ENCODE assay signal across 14 cellular contexts in the genomic region with DNA sequence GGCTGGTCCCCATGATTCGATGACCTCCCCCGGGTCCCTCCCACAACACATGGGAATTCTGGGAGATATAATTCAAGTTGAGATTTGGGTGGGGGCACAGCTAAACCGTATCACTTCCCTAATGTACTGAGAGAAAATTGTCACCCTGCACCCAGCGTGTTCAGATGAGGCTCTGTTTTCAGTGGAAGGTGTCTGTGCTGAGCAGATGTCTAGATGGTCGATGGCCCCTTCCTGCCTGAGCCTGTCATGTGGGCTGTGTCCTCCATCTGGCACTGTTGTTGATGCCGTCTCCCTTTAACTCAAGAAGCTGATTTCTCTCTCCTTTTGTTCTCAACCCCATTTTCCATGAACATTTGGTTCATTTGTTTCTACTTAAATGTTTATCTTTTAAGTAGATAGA. TPM values are rescaled to one million over a fixed set of nuclear protein-coding genes. Genes with fewer than 3 reads are reported as not detected.
A peak's percentile ranks its signal among the peaks of the same experiment; 100 is the strongest.
DNase-seq lines count a peak whose midpoint lies in the region; ATAC-seq, FAIRE-seq and TF ChIP-seq lines count a peak whose summit lies in the region.
"Had no signal": no experiment of that assay in that cellular context is flagged by ENCODE, and none has a peak within 500 bp of the region (broad histone marks: within the 10 kb centered on the region; RNA-seq: fewer than 3 reads in every experiment).

No MANE protein-coding gene starts in this region.

- peaks cover 24 to 42% (median 28%) of the 10 kb centered on the region in 3 donors for H3K36me3 Mint-ChIP-seq in immature natural killer cell

- peak overlapping the region in 5 of 6 donors; percentile 50 to 86 (median 67) for H3K27ac Mint-ChIP-seq in immature natural killer cell

- no peak for ATAC-seq in HG03095 (IDR thresholded peaks at IDR 0.05; ENCODE audit: unreplicated experiment)
- ATAC-seq in HG02852 (IDR thresholded peaks at IDR 0.05; ENCODE audit: unreplicated experiment) = no peak

- no peaks in the 10 kb centered on the region for H3K9me3 Mint-ChIP-seq in immature natural killer cell

- peaks cover 0 to 19% of the 10 kb centered on the region in 2 donors for H3K4me1 Mint-ChIP-seq in immature natural killer cell

- FAIRE-seq in D721Med (lab: Jason Lieb, UNC) = peak; percentile 78

- H3K27me3 Mint-ChIP-seq in immature natural killer cell (ENCODE audit: low read depth in 3 of 3) = peaks cover 0 to 6% (median 3%) of the 10 kb centered on the region in 3 donors

- no peak overlapping the region for H3K4me3 Mint-ChIP-seq in immature natural killer cell

- no peak for TF ChIP-seq CTCF in D721Med (IDR thresholded peaks at IDR 0.05; ENCODE audit: insufficient read depth, missing control alignments)

- DNase-seq in Ammon's horn (ENCODE audit: low spot score) (peak; percentile 46), D721Med (ENCODE audit: insufficient read length, low spot score) (peak; percentile 63), NCI-H524 treated with DMSO at 0.1 percent for 48 hours (lab: John Stamatoyannopoulos, UW) (peak; percentile 99), immature natural killer cell (no peak), NCI-H2029 treated with DMSO at 0.1 percent for 48 hours (lab: John Stamatoyannopoulos, UW) (no peak), T1000 (lab: John Stamatoyannopoulos, UW) (no peak)
- DNase-seq: activated CD8-positive, alpha-beta memory T cell treated with anti-CD3 and anti-CD28 coated beads, Interleukin-2, amount 50 U/mL, for 4 hours; activated gamma-delta T cell; central memory CD4-positive, alpha-beta T cell; GM23248; NCI-H1092; T-helper 9 cell had no signal

RNA-seq across cellular contexts. Expression of gene TMEM181, which starts 37.0 kb away (rescaled TPM):
- polyA plus RNA-seq in immature natural killer cell = 10 to 100 TPM in 2 of 3 donors, 1 to 10 TPM in 1; 4.3 to 14.8 (median 10.1) TPM

RNA-seq across cellular contexts. Expression of gene DYNLT1, which starts 47.7 kb away (rescaled TPM):
- 100 to 1,000 TPM in 2 of 3 donors, 10 to 100 TPM in 1; 94.2 to 141 (median 119) TPM for polyA plus RNA-seq in immature natural killer cell

RNA-seq across cellular contexts. Expression of gene SYTL3, which starts 53.0 kb away (rescaled TPM):
- polyA plus RNA-seq in immature natural killer cell = 10 to 100 TPM; 45.4 to 56.5 (median 52.0) TPM

Comparison
In these comparisons a context has a peak if more than half of its experiments do, and no peak if none do; other contexts are left out.
1. DNase-seq: peak in Ammon's horn (single experiment), D721Med (single experiment) and NCI-H524 treated with DMSO at 0.1 percent for 48 hours (single experiment); none in immature natural killer cell (0 of 3), NCI-H2029 treated with DMSO at 0.1 percent for 48 hours (single experiment) and T1000 (single experiment).